Comparison of ENCODE assay signal across 10 cellular contexts in the genomic region with DNA sequence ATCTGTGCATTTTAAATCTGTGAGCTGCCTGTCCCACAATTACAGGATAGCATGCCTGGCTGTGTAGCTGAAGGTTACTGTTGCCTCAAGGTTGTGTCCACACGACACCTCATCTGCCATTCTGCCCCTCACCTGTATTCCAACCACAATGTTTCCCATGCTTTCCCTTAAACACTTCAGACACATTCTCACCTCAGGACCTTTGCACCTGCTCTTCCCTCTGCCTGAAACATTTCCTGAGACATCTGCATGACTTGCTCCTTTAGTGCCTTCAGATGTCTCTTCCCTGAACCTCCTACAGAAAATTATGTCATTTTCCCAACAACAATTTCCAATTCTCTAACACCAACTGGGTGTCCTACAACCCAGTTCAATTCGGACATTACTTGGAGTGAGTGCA.
"Had no signal": no experiment of that assay in that cellular context is flagged by ENCODE, and none has a peak within 500 bp of the region (broad histone marks: within the 10 kb centered on the region; RNA-seq: fewer than 3 reads in every experiment).

No MANE protein-coding gene starts in this region.

- H3K27ac ChIP-seq: GM23248, HL-60, KMS-11 had no signal

- FAIRE-seq: H54, HepG2 had no signal

- H3K9ac ChIP-seq: GM23248, KMS-11 had no signal

- ATAC-seq: HepG2 had no signal

- H2AFZ ChIP-seq: GM23248 had no signal

- H3K4me3 ChIP-seq: GM23248 had no signal

- H3K4me2 ChIP-seq: KMS-11 had no signal

- DNase-seq: GM23248, GOT3, H9, HCEC 1CT, HFFc6, KBM-7 had no signal
